1 cellular context compared by ENCODE assay signal in the genomic region with DNA sequence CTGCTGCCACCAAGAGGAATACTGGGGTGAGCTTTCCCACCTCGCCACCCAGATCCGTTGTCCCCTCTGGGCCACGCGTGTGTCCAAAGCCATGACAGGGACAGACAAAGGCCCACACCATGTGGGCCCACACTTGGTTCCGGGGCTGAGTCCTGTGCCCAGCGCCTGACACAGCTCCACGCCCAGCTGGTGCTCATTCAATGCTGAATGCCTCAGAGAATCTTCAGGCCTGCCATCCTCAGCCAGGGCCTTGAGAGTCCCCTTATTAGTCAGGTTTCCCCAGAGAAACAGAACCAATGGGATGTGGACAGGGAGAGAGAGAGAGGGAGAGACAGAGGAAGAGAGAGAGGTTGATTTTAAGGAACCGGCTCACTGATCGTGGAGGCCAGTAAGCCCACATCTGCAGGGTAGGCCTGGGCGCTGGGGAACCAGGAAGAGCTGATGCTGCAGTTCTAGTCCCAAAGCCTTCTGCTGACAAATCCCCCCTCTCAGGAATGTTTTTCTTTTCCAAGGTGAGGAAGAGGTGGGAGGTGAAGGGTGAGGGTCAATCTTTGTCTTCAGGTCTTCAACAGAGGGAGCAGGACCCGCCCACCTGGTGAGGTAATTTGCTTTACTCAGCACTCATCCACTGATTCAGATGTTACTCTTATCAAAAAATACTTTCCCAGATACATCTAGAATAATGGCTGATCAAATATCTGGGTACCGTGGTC.
TF ChIP-seq lines count a peak whose summit lies in the region.

No MANE protein-coding gene starts in this region.

TF ChIP-seq in GM12878, 131 proteins besides CTCF, POLR2A, EP300 and RAD21 (continued from another document and continues in another):
- TF ChIP-seq, protein P1, sequence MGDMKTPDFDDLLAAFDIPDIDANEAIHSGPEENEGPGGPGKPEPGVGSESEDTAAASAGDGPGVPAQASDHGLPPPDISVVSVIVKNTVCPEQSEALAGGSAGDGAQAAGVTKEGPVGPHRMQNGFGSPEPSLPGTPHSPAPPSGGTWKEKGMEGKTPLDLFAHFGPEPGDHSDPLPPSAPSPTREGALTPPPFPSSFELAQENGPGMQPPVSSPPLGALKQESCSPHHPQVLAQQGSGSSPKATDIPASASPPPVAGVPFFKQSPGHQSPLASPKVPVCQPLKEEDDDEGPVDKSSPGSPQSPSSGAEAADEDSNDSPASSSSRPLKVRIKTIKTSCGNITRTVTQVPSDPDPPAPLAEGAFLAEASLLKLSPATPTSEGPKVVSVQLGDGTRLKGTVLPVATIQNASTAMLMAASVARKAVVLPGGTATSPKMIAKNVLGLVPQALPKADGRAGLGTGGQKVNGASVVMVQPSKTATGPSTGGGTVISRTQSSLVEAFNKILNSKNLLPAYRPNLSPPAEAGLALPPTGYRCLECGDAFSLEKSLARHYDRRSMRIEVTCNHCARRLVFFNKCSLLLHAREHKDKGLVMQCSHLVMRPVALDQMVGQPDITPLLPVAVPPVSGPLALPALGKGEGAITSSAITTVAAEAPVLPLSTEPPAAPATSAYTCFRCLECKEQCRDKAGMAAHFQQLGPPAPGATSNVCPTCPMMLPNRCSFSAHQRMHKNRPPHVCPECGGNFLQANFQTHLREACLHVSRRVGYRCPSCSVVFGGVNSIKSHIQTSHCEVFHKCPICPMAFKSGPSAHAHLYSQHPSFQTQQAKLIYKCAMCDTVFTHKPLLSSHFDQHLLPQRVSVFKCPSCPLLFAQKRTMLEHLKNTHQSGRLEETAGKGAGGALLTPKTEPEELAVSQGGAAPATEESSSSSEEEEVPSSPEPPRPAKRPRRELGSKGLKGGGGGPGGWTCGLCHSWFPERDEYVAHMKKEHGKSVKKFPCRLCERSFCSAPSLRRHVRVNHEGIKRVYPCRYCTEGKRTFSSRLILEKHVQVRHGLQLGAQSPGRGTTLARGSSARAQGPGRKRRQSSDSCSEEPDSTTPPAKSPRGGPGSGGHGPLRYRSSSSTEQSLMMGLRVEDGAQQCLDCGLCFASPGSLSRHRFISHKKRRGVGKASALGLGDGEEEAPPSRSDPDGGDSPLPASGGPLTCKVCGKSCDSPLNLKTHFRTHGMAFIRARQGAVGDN (IDR thresholded peaks at IDR 0.05) = peak; percentile 77
- TF ChIP-seq, protein P2, sequence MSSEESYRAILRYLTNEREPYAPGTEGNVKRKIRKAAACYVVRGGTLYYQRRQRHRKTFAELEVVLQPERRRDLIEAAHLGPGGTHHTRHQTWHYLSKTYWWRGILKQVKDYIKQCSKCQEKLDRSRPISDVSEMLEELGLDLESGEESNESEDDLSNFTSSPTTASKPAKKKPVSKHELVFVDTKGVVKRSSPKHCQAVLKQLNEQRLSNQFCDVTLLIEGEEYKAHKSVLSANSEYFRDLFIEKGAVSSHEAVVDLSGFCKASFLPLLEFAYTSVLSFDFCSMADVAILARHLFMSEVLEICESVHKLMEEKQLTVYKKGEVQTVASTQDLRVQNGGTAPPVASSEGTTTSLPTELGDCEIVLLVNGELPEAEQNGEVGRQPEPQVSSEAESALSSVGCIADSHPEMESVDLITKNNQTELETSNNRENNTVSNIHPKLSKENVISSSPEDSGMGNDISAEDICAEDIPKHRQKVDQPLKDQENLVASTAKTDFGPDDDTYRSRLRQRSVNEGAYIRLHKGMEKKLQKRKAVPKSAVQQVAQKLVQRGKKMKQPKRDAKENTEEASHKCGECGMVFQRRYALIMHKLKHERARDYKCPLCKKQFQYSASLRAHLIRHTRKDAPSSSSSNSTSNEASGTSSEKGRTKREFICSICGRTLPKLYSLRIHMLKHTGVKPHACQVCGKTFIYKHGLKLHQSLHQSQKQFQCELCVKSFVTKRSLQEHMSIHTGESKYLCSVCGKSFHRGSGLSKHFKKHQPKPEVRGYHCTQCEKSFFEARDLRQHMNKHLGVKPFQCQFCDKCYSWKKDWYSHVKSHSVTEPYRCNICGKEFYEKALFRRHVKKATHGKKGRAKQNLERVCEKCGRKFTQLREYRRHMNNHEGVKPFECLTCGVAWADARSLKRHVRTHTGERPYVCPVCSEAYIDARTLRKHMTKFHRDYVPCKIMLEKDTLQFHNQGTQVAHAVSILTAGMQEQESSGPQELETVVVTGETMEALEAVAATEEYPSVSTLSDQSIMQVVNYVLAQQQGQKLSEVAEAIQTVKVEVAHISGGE (CRISPR knock-in tag; IDR thresholded peaks at IDR 0.05) = no peak
- TF ChIP-seq, protein P3, sequence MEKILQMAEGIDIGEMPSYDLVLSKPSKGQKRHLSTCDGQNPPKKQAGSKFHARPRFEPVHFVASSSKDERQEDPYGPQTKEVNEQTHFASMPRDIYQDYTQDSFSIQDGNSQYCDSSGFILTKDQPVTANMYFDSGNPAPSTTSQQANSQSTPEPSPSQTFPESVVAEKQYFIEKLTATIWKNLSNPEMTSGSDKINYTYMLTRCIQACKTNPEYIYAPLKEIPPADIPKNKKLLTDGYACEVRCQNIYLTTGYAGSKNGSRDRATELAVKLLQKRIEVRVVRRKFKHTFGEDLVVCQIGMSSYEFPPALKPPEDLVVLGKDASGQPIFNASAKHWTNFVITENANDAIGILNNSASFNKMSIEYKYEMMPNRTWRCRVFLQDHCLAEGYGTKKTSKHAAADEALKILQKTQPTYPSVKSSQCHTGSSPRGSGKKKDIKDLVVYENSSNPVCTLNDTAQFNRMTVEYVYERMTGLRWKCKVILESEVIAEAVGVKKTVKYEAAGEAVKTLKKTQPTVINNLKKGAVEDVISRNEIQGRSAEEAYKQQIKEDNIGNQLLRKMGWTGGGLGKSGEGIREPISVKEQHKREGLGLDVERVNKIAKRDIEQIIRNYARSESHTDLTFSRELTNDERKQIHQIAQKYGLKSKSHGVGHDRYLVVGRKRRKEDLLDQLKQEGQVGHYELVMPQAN (conservative IDR thresholded peaks at IDR 0.05) = no peak
- no peak for TF ChIP-seq RAD51 (IDR thresholded peaks at IDR 0.05)
- TF ChIP-seq BCL11A (IDR thresholded peaks at IDR 0.05; ENCODE audit: low read depth, low read length) = no peak
- TF ChIP-seq SREBF2 (IDR thresholded peaks at IDR 0.05; ENCODE audit: low read length) = no peak
- no peak for TF ChIP-seq ZNF274 (IDR thresholded peaks at IDR 0.05; ENCODE audit: insufficient read depth, insufficient read length)
- TF ChIP-seq PAX5 (IDR thresholded peaks at IDR 0.05; ENCODE audit: borderline replicate concordance, low read depth, low read length) = 0 out of 2 replicates have a peak, but pooled peaks have one; percentile 16
- TF ChIP-seq SREBF1 (IDR thresholded peaks at IDR 0.05; ENCODE audit: low read length) = no peak
- peak; percentile 15; the same call in 1 of the 2 replicates for TF ChIP-seq JUNB (IDR thresholded peaks at IDR 0.05)
- TF ChIP-seq, protein P4, sequence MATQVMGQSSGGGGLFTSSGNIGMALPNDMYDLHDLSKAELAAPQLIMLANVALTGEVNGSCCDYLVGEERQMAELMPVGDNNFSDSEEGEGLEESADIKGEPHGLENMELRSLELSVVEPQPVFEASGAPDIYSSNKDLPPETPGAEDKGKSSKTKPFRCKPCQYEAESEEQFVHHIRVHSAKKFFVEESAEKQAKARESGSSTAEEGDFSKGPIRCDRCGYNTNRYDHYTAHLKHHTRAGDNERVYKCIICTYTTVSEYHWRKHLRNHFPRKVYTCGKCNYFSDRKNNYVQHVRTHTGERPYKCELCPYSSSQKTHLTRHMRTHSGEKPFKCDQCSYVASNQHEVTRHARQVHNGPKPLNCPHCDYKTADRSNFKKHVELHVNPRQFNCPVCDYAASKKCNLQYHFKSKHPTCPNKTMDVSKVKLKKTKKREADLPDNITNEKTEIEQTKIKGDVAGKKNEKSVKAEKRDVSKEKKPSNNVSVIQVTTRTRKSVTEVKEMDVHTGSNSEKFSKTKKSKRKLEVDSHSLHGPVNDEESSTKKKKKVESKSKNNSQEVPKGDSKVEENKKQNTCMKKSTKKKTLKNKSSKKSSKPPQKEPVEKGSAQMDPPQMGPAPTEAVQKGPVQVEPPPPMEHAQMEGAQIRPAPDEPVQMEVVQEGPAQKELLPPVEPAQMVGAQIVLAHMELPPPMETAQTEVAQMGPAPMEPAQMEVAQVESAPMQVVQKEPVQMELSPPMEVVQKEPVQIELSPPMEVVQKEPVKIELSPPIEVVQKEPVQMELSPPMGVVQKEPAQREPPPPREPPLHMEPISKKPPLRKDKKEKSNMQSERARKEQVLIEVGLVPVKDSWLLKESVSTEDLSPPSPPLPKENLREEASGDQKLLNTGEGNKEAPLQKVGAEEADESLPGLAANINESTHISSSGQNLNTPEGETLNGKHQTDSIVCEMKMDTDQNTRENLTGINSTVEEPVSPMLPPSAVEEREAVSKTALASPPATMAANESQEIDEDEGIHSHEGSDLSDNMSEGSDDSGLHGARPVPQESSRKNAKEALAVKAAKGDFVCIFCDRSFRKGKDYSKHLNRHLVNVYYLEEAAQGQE (IDR thresholded peaks at IDR 0.05; ENCODE audit: low read depth, low read length) = no peak
- no peak for TF ChIP-seq KDM1A (IDR thresholded peaks at IDR 0.05; ENCODE audit: borderline replicate concordance)
- TF ChIP-seq TAF1 (IDR thresholded peaks at IDR 0.05; ENCODE audit: borderline replicate concordance, low read depth, low read length) = peak; percentile 50
- TF ChIP-seq GABPA (IDR thresholded peaks at IDR 0.05; ENCODE audit: low read depth) = no peak
- no peak for TF ChIP-seq MYC (IDR thresholded peaks at IDR 0.05; ENCODE audit: insufficient read depth, insufficient read length, insufficient replicate concordance, low read length, severe bottlenecking)
- no peak for TF ChIP-seq HCFC1 (IDR thresholded peaks at IDR 0.05; ENCODE audit: low read length)
- TF ChIP-seq SMAD5 (IDR thresholded peaks at IDR 0.05; ENCODE audit: low read depth) = no peak; the same call in 1 of the 2 replicates
- no peak for TF ChIP-seq ZZZ3 (IDR thresholded peaks at IDR 0.05; ENCODE audit: control insufficient read depth, insufficient read length, low read depth)
- TF ChIP-seq, protein P5, sequence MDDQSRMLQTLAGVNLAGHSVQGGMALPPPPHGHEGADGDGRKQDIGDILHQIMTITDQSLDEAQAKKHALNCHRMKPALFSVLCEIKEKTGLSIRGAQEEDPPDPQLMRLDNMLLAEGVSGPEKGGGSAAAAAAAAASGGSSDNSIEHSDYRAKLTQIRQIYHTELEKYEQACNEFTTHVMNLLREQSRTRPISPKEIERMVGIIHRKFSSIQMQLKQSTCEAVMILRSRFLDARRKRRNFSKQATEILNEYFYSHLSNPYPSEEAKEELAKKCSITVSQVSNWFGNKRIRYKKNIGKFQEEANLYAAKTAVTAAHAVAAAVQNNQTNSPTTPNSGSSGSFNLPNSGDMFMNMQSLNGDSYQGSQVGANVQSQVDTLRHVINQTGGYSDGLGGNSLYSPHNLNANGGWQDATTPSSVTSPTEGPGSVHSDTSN (IDR thresholded peaks at IDR 0.05; ENCODE audit: insufficient replicate concordance, low read depth, low read length) = no peak
- no peak for TF ChIP-seq ZNF24 (IDR thresholded peaks at IDR 0.05)
- TF ChIP-seq SMAD1 (IDR thresholded peaks at IDR 0.05; ENCODE audit: low read depth, partially characterized antibody) = no peak
- TF ChIP-seq, protein P6, sequence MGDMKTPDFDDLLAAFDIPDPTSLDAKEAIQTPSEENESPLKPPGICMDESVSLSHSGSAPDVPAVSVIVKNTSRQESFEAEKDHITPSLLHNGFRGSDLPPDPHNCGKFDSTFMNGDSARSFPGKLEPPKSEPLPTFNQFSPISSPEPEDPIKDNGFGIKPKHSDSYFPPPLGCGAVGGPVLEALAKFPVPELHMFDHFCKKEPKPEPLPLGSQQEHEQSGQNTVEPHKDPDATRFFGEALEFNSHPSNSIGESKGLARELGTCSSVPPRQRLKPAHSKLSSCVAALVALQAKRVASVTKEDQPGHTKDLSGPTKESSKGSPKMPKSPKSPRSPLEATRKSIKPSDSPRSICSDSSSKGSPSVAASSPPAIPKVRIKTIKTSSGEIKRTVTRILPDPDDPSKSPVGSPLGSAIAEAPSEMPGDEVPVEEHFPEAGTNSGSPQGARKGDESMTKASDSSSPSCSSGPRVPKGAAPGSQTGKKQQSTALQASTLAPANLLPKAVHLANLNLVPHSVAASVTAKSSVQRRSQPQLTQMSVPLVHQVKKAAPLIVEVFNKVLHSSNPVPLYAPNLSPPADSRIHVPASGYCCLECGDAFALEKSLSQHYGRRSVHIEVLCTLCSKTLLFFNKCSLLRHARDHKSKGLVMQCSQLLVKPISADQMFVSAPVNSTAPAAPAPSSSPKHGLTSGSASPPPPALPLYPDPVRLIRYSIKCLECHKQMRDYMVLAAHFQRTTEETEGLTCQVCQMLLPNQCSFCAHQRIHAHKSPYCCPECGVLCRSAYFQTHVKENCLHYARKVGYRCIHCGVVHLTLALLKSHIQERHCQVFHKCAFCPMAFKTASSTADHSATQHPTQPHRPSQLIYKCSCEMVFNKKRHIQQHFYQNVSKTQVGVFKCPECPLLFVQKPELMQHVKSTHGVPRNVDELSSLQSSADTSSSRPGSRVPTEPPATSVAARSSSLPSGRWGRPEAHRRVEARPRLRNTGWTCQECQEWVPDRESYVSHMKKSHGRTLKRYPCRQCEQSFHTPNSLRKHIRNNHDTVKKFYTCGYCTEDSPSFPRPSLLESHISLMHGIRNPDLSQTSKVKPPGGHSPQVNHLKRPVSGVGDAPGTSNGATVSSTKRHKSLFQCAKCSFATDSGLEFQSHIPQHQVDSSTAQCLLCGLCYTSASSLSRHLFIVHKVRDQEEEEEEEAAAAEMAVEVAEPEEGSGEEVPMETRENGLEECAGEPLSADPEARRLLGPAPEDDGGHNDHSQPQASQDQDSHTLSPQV (IDR thresholded peaks at IDR 0.05) = no peak
- TF ChIP-seq CBX5 (IDR thresholded peaks at IDR 0.05; ENCODE audit: low read depth) = no peak
- TF ChIP-seq ETV6 (conservative IDR thresholded peaks at IDR 0.05 in 1 of 2, IDR thresholded peaks at IDR 0.05 in 1 of 2; ENCODE audit: borderline replicate concordance in 1 of 2, low read depth in 1 of 2) = no peak
- no peak for TF ChIP-seq TCF3 (IDR thresholded peaks at IDR 0.05; ENCODE audit: borderline replicate concordance, insufficient read depth, low read depth, low read length)
- TF ChIP-seq NRF1 (conservative IDR thresholded peaks at IDR 0.05; ENCODE audit: low read depth, low read length) = no peak
- 0 out of 2 replicates have a peak, but pooled peaks have one; percentile 38 for TF ChIP-seq NR2F1 (conservative IDR thresholded peaks at IDR 0.05)
- no peak for TF ChIP-seq SRF (IDR thresholded peaks at IDR 0.05; ENCODE audit: low read depth in 2 of 2, low read length in 2 of 2)
- no peak; the same call in 1 of the 2 replicates for TF ChIP-seq SPI1 (IDR thresholded peaks at IDR 0.05; ENCODE audit: borderline replicate concordance, insufficient read depth, low read depth, low read length)
- peak; percentile 47; the same call in 1 of the 2 replicates for TF ChIP-seq BACH1 (IDR thresholded peaks at IDR 0.05; ENCODE audit: borderline replicate concordance)
- TF ChIP-seq HDGF (IDR thresholded peaks at IDR 0.05) = peak; percentile 82
- TF ChIP-seq FOXM1 (IDR thresholded peaks at IDR 0.05; ENCODE audit: low read depth, low read length) = no peak
- TF ChIP-seq STAT3 (IDR thresholded peaks at IDR 0.05; ENCODE audit: low read depth, low read length) = no peak
- no peak for TF ChIP-seq WRNIP1 (IDR thresholded peaks at IDR 0.05; ENCODE audit: borderline replicate concordance, low read depth, low read length)
- TF ChIP-seq PML (IDR thresholded peaks at IDR 0.05; ENCODE audit: low read length) = no peak
